In genomic region chr4:41281038-41281634, GRCh38 we compare ENCODE assay signal across 8 cellular contexts. TPM values are rescaled to one million over a fixed set of nuclear protein-coding genes. Genes with fewer than 3 reads are reported as not detected.
DNase-seq lines count a peak whose midpoint lies in the region; ATAC-seq and TF ChIP-seq lines count a peak whose summit lies in the region.

No MANE protein-coding gene starts in this region.

- H3K4me1 Mint-ChIP-seq in progenitor cell of endocrine pancreas (ENCODE audit: low read depth): peaks cover 3% of the 10 kb centered on the region

- peak; percentile 92 for TF ChIP-seq CTCF in progenitor cell of endocrine pancreas (IDR thresholded peaks at IDR 0.05; ENCODE audit: unreplicated experiment)

- no peak overlapping the region for H3K4me3 Mint-ChIP-seq in progenitor cell of endocrine pancreas (ENCODE audit: low read depth)

- no peaks in the 10 kb centered on the region for H3K9me3 Mint-ChIP-seq in progenitor cell of endocrine pancreas (ENCODE audit: low read depth)

- DNase-seq in activated CD8-positive, alpha-beta memory T cell treated with anti-CD3 and anti-CD28 coated beads, Interleukin-2, amount 50 U/mL, for 1 hour (ENCODE audit: extremely low read depth): peak; percentile 7
- DNase-seq in activated CD8-positive, alpha-beta memory T cell treated with anti-CD3 and anti-CD28 coated beads, Interleukin-2, amount 50 U/mL, for 48 hours: no peak
- peak; percentile 16 for DNase-seq in NCI-H510A (lab: John Stamatoyannopoulos, UW)
- peak; percentile 16 to 20 for DNase-seq in activated T-cell treated with anti-CD3 and anti-CD28 coated beads, Interleukin-2, amount 50 U/mL, for 48 hours
- no peak for DNase-seq in Right ventricle myocardium superior
- peak; percentile 48 for DNase-seq in progenitor cell of endocrine pancreas (ENCODE audit: low spot score, unreplicated experiment)

- intact Hi-C loops in Right ventricle myocardium superior (cut with DNase I): loop anchor here (5.0 to 10.0 kb wide), 2 partner anchors 381 to 604 kb away; no protein-coding TSS in a partner anchor

- peaks cover 12% of the 10 kb centered on the region for H3K27me3 Mint-ChIP-seq in progenitor cell of endocrine pancreas

- ATAC-seq in GM21526 (IDR thresholded peaks at IDR 0.05; ENCODE audit: low FRiP score, unreplicated experiment) (peak; percentile 97), HG03575 (IDR thresholded peaks at IDR 0.05; ENCODE audit: extremely low read depth, insufficient number of reproducible peaks, low FRiP score, unreplicated experiment) (peak; percentile 88), Right ventricle myocardium superior (ENCODE audit: poor library complexity) (peak; percentile 96)

- no peak overlapping the region for H3K27ac Mint-ChIP-seq in progenitor cell of endocrine pancreas

- H3K36me3 Mint-ChIP-seq in progenitor cell of endocrine pancreas (ENCODE audit: insufficient read depth): peaks cover 1% of the 10 kb centered on the region

RNA-seq across cellular contexts. Expression of gene UCHL1, which starts 24.4 kb away (rescaled TPM):
- total RNA-seq in Right ventricle myocardium superior (9.5 TPM), progenitor cell of endocrine pancreas (270 and 317 TPM in 2 replicates)

Comparison
In these comparisons a context has a peak if more than half of its experiments do, and no peak if none do; other contexts are left out.
1. DNase-seq: peak in activated CD8-positive, alpha-beta memory T cell treated with anti-CD3 and anti-CD28 coated beads, Interleukin-2, amount 50 U/mL, for 1 hour (single experiment), NCI-H510A (single experiment), activated T-cell treated with anti-CD3 and anti-CD28 coated beads, Interleukin-2, amount 50 U/mL, for 48 hours (2 of 2) and progenitor cell of endocrine pancreas (single experiment); none in activated CD8-positive, alpha-beta memory T cell treated with anti-CD3 and anti-CD28 coated beads, Interleukin-2, amount 50 U/mL, for 48 hours (single experiment) and Right ventricle myocardium superior (single experiment).
2. RNA of gene UCHL1, which starts 24.4 kb away (total RNA-seq): 270 to 317 TPM in progenitor cell of endocrine pancreas; 9.5 TPM in Right ventricle myocardium superior (single experiment); every median in the first group is over 10 times any median in the second.
3. Peak in every context shown above with its lines, with median percentiles within 50 percentile points of each other: ATAC-seq.